6 cellular contexts compared by ENCODE assay signal in the genomic region with DNA sequence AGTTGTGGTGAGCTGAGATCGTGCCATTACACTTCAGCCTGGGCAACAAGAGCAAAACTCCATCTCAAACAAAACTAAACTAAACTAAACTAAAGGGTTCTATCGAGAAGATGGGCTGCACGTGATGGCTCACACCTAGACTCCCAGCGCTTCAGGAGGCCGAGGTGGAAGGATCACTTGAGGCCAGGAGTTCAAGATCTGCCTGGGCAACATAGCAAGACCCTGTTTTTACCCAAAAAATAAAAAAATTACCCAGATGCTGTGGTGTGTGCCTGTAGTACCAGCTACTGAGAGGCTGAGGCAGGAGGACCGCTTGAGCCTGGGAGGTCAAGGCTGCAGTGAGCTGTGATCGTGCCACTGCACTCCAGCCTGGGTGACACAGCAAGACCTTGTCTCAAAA. TPM values are rescaled to one million over a fixed set of nuclear protein-coding genes. Genes with fewer than 3 reads are reported as not detected.
DNase-seq lines count a peak whose midpoint lies in the region; ATAC-seq, FAIRE-seq and TF ChIP-seq lines count a peak whose summit lies in the region.
"Not testable (repeated sequence)": the region's sequence is repeated elsewhere in the genome, so short reads cannot be mapped to it uniquely, and the experiment has no call there.

No MANE protein-coding gene starts in this region.

- 62% methylated on average over 7 of the region's 7 CpGs for WGBS in K562 (ENCODE audit: insufficient coverage, low coverage, missing lambda C conversion rate)

- H3K36me3 ChIP-seq in HEK293 (ENCODE audit: control insufficient read depth in 2 of 2, insufficient read depth in 1 of 2, low read length in 2 of 2) (peaks cover 0 to 17% of the 10 kb centered on the region in 2 experiments; a peak in 2 of 3 replicates), K562 (ENCODE audit: control insufficient read depth, insufficient read depth, low read length) (peaks cover 19% of the 10 kb centered on the region; the same call in 1 of the 3 replicates)
- not testable (repeated sequence) for H3K36me3 ChIP-seq in PC-3 (ENCODE audit: low read depth, low read length); PC-9 (ENCODE audit: low read depth)

- not testable (repeated sequence) for H3F3A ChIP-seq in PC-3 (ENCODE audit: low read length, unreplicated experiment)
- H3F3A ChIP-seq in PC-9 (ENCODE audit: insufficient read depth, low read depth): peaks cover 13% of the 10 kb centered on the region; the same call in 1 of the 2 replicates

- H3K9me1 ChIP-seq in K562 (ENCODE audit: control insufficient read depth, insufficient read depth, low read length): not testable (repeated sequence)

- not testable (repeated sequence) for H3K4me1 ChIP-seq in HEK293 (ENCODE audit: control insufficient read depth, insufficient read depth, low read length); PC-3 (ENCODE audit: insufficient read depth, low read length); PC-9 (replicated peaks; ENCODE audit: insufficient read depth)
- H3K4me1 ChIP-seq in K562 (replicated peaks in 1 of 2; ENCODE audit: control insufficient read depth in 2 of 2, insufficient read depth in 2 of 2, low read length in 2 of 2): peaks cover 0 to 12% of the 10 kb centered on the region in 2 experiments; a peak in 1 of 5 replicates

- POLR2A ChIA-PET in HEK293 (lab: Yijun Ruan, JAX) (interaction anchor here (0.6 kb wide), 1 partner anchor 30 kb away, joined by 3 read pairs; no protein-coding TSS in a partner anchor), PC-3 (lab: Charles Lee; ENCODE audit: unreplicated experiment) (interaction anchor here (0.5 kb wide), 1 partner anchor 260 kb away, joined by 15 read pairs; no protein-coding TSS in a partner anchor), K562 (lab: Yijun Ruan, JAX) (interaction anchor here (0.6 kb wide), 2 partner anchors 30 to 51 kb away, joined by 3 to 4 read pairs; no protein-coding TSS in a partner anchor)
- POLR2A ChIA-PET in PC-9 (lab: Charles Lee; ENCODE audit: unreplicated experiment); WTC11 (lab: Charles Lee): not testable (repeated sequence)

- not testable (repeated sequence) for H3K4me2 ChIP-seq in PC-3 (ENCODE audit: low read length); PC-9; K562 (ENCODE audit: insufficient read depth, low read length)

- in situ Hi-C loops in K562 (cut with MboI): not testable (repeated sequence)

- not testable (repeated sequence) for H3K9me3 ChIP-seq in HEK293 (ENCODE audit: control insufficient read depth, insufficient read depth, low read depth, low read length); PC-3 (ENCODE audit: low read length); PC-9 (ENCODE audit: insufficient read depth, low read depth); K562 (replicated peaks; ENCODE audit: control insufficient read depth, insufficient read depth, low read depth, low read length)

- not testable (repeated sequence) for TF ChIP-seq RAD21 in K562 (CRISPR knock-in tag; conservative IDR thresholded peaks at IDR 0.05 in 1 of 2, IDR thresholded peaks at IDR 0.05 in 1 of 2)

- H3K27ac ChIP-seq in HEK293 (ENCODE audit: extremely low read depth, low read depth, low read length); PC-3 (ENCODE audit: low read length); PC-9; K562 (ENCODE audit: extremely low read depth, low read depth, low read length): not testable (repeated sequence)

- H3K4me1 Mint-ChIP-seq in WTC11: not testable (repeated sequence)

- not testable (repeated sequence) for FAIRE-seq in K562 (lab: Jason Lieb, UNC)

- not testable (repeated sequence) for H3K4me3 ChIP-seq in HEK293 (ENCODE audit: low read depth, low read length); PC-3 (ENCODE audit: low read length); PC-9; K562

- TF ChIP-seq CTCF in HEK293 (tag by site-specific recombination; IDR thresholded peaks at IDR 0.05); PC-3 (conservative IDR thresholded peaks at IDR 0.05; ENCODE audit: low read depth, low read length); PC-9 (conservative IDR thresholded peaks at IDR 0.05); WTC11 (IDR thresholded peaks at IDR 0.05); K562 (IDR thresholded peaks at IDR 0.05 in 2 of 3, conservative IDR thresholded peaks at IDR 0.05 in 1 of 3; ENCODE audit: insufficient read depth in 2 of 3, low read depth in 1 of 3, low read length in 3 of 3): not testable (repeated sequence)

- not testable (repeated sequence) for H3K27me3 Mint-ChIP-seq in WTC11 (ENCODE audit: low read depth)

- ATAC-seq in PC-3, WTC11, K562: not testable (repeated sequence)
- peak; percentile 19; the same call in 1 of the 3 replicates for ATAC-seq in SK-N-SH treated with all-trans-retinoic acid at 6 μM for 48 hours

- CTCF ChIA-PET in HEK293 (lab: Yijun Ruan, JAX); PC-3 (lab: Charles Lee); K562 (lab: Yijun Ruan, JAX; ENCODE audit: low intra/inter-chr PET ratio): not testable (repeated sequence)
- CTCF ChIA-PET in PC-9 (lab: Charles Lee) (interaction anchor here (0.6 kb wide), 1 partner anchor 52 kb away, joined by 5 read pairs; no protein-coding TSS in a partner anchor), WTC11 (lab: Charles Lee) (interaction anchor here (0.6 to 1.7 kb wide), 2 partner anchors 37 to 82 kb away, joined by 3 to 5 read pairs; no protein-coding TSS in a partner anchor)

- intact Hi-C loops in PC-3 (cut with micrococcal nuclease); PC-9 (cut with micrococcal nuclease; ENCODE audit: unreplicated experiment); K562 (cut with micrococcal nuclease): not testable (repeated sequence)

- not testable (repeated sequence) for H3K27me3 ChIP-seq in PC-3 (ENCODE audit: low read length); PC-9 (ENCODE audit: insufficient read depth, low read depth); K562 (ENCODE audit: control insufficient read depth in 2 of 2, insufficient read depth in 2 of 2, low read length in 2 of 2)

- not testable (repeated sequence) for DNase-seq in PC-3; PC-9; WTC11 (ENCODE audit: low spot score); K562 (ENCODE audit: extremely low read depth in 1 of 4, low spot score in 3 of 4)

- BruUV-seq in PC-3 (replicated peaks; lab: Mats Ljungman, UMichigan) (TSS peak; percentile 30), PC-9 (replicated peaks; lab: Mats Ljungman, UMichigan) (TSS peak; percentile 26)
- not testable (repeated sequence) for BruUV-seq in K562 (replicated peaks; lab: Mats Ljungman, UMichigan)

- not testable (repeated sequence) for H4K20me1 ChIP-seq in PC-3 (ENCODE audit: low read length); PC-9 (ENCODE audit: insufficient read depth); K562 (replicated peaks; ENCODE audit: control insufficient read depth, insufficient read depth, low read length)

- not testable (repeated sequence) for TF ChIP-seq POLR2A in K562 (conservative IDR thresholded peaks at IDR 0.05)

- not testable (repeated sequence) for H3K9ac ChIP-seq in PC-3 (ENCODE audit: low read length); K562 (ENCODE audit: insufficient read depth in 1 of 2, low read depth in 2 of 2, low read length in 2 of 2)

- not testable (repeated sequence) for H3K36me3 Mint-ChIP-seq in WTC11

- not testable (repeated sequence) for H3K4me3 Mint-ChIP-seq in WTC11

- not testable (repeated sequence) for H3K27ac Mint-ChIP-seq in WTC11

- not testable (repeated sequence) for H2AFZ ChIP-seq in PC-3 (ENCODE audit: low read length); PC-9; K562 (ENCODE audit: low read depth, low read length)

- not testable (repeated sequence) for H3K9me2 ChIP-seq in PC-3 (replicated peaks; ENCODE audit: low read length); PC-9 (ENCODE audit: insufficient read depth)

- H3K79me2 ChIP-seq in PC-3 (ENCODE audit: low read length); PC-9 (ENCODE audit: low read depth); K562 (ENCODE audit: control insufficient read depth, insufficient read depth, low read length): not testable (repeated sequence)

- H3K9me3 Mint-ChIP-seq in WTC11: not testable (repeated sequence)

- not testable (repeated sequence) for TF ChIP-seq EP300 in K562 (IDR thresholded peaks at IDR 0.05; ENCODE audit: low read length)

RNA-seq across cellular contexts. Expression of gene LIMK1, which starts 40.3 kb away (rescaled TPM):
- total RNA-seq in PC-3 (2014; rRNA removed) (40.3 and 54.3 TPM in 2 replicates), PC-9 (2021) (128 and 148 TPM in 2 replicates), WTC11 (2021) (85.4 to 92.1 TPM (median 90.6 TPM) in 3 replicates), K562 (2014; rRNA removed) (21.1 and 23.1 TPM in 2 replicates), K562 (2014; rRNA removed; fragmentation: Illumina TruSeq; extraction: Trizol) (5.1 and 6.4 TPM in 2 replicates), K562 (2015; rRNA removed; fragmentation: Illumina TruSeq; extraction: Trizol) (15.0 and 16.0 TPM in 2 replicates), K562 (2021) (29.0 and 30.0 TPM in 2 replicates)
- 23.2 and 66.1 TPM in 2 replicates for total RNA-seq in K562 (2011; cell fraction: chromatin; rRNA removed; ENCODE audit: low replicate concordance)
- total RNA-seq in K562 (2011; cell fraction: nucleolus; rRNA removed): 28.6 and 29.9 TPM in 2 replicates
- 24.9 and 30.2 TPM in 2 replicates for total RNA-seq in K562 (2011; cell fraction: nucleoplasm; rRNA removed)
- polyA plus RNA-seq in K562 (2011; rRNA removed) (14.3 and 17.7 TPM in 2 replicates), K562 (2014; fragmentation: Illumina TruSeq; extraction: Trizol) (24.5 and 36.9 TPM in 2 replicates), K562 (2014; fragmentation: Nextera tagmentation; extraction: Ambion mirVana) (under 1 TPM; 0.14 to 0.38 TPM), K562 (2014; rRNA removed) (15.9 and 18.1 TPM in 2 replicates)
- polyA plus RNA-seq in K562 (2011; cell fraction: cytosol; rRNA removed): 17.9 and 46.8 TPM in 2 replicates
- polyA plus RNA-seq in K562 (2011; cell fraction: nucleus; rRNA removed): 22.4 and 50.0 TPM in 2 replicates
- polyA plus RNA-seq in K562 (2012): 18.8 and 23.1 TPM in 2 replicates
- 6.9 and 18.5 TPM in 2 replicates for polyA minus RNA-seq in K562 (2011; rRNA and poly(A)+ RNA removed)
- polyA minus RNA-seq in K562 (2011; cell fraction: cytosol; rRNA and poly(A)+ RNA removed): 15.1 and 16.3 TPM in 2 replicates
- 6.2 and 7.5 TPM in 2 replicates for polyA minus RNA-seq in K562 (2011; cell fraction: nucleus; rRNA and poly(A)+ RNA removed)

RNA-seq across cellular contexts. Expression of gene EIF4H, which starts 50.3 kb away (rescaled TPM):
- total RNA-seq in PC-3 (2014; rRNA removed): 339 and 357 TPM in 2 replicates
- total RNA-seq in PC-9 (2021): 315 and 459 TPM in 2 replicates
- 355 to 373 TPM (median 371 TPM) in 3 replicates for total RNA-seq in WTC11 (2021)
- total RNA-seq in K562 (2011; cell fraction: chromatin; rRNA removed; ENCODE audit: low replicate concordance): 135 and 180 TPM in 2 replicates
- 102 and 103 TPM in 2 replicates for total RNA-seq in K562 (2011; cell fraction: nucleolus; rRNA removed)
- 156 and 188 TPM in 2 replicates for total RNA-seq in K562 (2011; cell fraction: nucleoplasm; rRNA removed)
- total RNA-seq in K562 (2014; rRNA removed): 315 and 338 TPM in 2 replicates
- total RNA-seq in K562 (2014; rRNA removed; fragmentation: Illumina TruSeq; extraction: Trizol): 262 and 319 TPM in 2 replicates
- 350 and 354 TPM in 2 replicates for total RNA-seq in K562 (2015; rRNA removed; fragmentation: Illumina TruSeq; extraction: Trizol)
- 408 and 416 TPM in 2 replicates for total RNA-seq in K562 (2021)
- polyA plus RNA-seq in K562 (2011; rRNA removed): 346 and 435 TPM in 2 replicates
- polyA plus RNA-seq in K562 (2011; cell fraction: cytosol; rRNA removed): 391 and 403 TPM in 2 replicates
- 160 and 185 TPM in 2 replicates for polyA plus RNA-seq in K562 (2011; cell fraction: nucleus; rRNA removed)
- 372 and 407 TPM in 2 replicates for polyA plus RNA-seq in K562 (2012)
- 319 and 334 TPM in 2 replicates for polyA plus RNA-seq in K562 (2014; fragmentation: Illumina TruSeq; extraction: Trizol)
- polyA plus RNA-seq in K562 (2014; fragmentation: Nextera tagmentation; extraction: Ambion mirVana): 10 to 100 TPM; 11.0 to 15.9 TPM
- polyA plus RNA-seq in K562 (2014; rRNA removed): 369 and 425 TPM in 2 replicates
- 295 and 304 TPM in 2 replicates for polyA minus RNA-seq in K562 (2011; rRNA and poly(A)+ RNA removed)
- 159 and 193 TPM in 2 replicates for polyA minus RNA-seq in K562 (2011; cell fraction: cytosol; rRNA and poly(A)+ RNA removed)
- 95.7 and 151 TPM in 2 replicates for polyA minus RNA-seq in K562 (2011; cell fraction: nucleus; rRNA and poly(A)+ RNA removed)
